11 cellular contexts compared by ENCODE assay signal in the genomic region with DNA sequence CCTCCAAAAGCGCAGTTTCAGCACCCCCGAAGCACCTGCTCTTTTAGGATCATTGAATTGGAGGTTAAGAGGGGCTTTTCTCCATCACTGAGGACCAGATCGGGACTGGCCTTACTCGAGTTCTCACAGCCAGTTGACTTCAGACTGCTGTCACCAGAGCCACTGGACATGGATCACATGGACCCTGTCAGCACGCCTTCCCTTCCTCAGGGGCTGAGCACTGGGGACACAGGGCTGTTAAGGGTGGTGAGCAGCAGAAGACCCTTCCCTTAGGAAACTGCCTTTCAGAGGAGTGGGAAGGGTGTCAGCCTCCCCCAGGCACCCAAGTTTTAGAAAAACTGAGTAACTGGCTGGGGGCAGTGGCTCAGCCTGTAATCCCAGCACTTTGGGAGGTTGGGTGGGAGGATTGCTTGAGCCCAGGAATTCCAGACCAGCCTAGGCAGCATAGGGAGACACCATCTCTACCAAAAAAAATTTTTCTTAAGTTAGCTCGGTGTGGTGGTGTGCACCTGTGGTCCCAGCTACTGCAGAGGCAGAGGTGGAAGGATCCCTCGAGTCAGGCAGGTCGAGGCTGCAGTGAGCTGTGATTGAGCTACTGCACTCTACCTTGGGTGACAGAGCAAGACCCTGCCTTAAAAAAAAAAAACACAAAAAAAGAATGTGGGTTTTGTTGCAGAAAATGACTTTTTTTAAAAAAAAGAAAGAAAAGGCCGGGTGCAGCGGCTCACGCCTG. TPM values are rescaled to one million over a fixed set of nuclear protein-coding genes. Genes with fewer than 3 reads are reported as not detected.
DNase-seq lines count a peak whose midpoint lies in the region; ATAC-seq and TF ChIP-seq lines count a peak whose summit lies in the region.
"Had no signal": no experiment of that assay in that cellular context is flagged by ENCODE, and none has a peak within 500 bp of the region (broad histone marks: within the 10 kb centered on the region; RNA-seq: fewer than 3 reads in every experiment).

No MANE protein-coding gene starts in this region.

- DNase-seq in left ventricle myocardium inferior (no peak), Right ventricle myocardium superior (no peak), ascending aorta (ENCODE audit: low spot score in 2 of 2) (no peak), vagina (ENCODE audit: extremely low spot score in 2 of 2) (no peak), ACHN (no peak)
- no peak for DNase-seq in central memory CD4-positive, alpha-beta T cell
- DNase-seq: effector memory CD4-positive, alpha-beta T cell; kidney glomerular epithelial cell had no signal

- peak overlapping the region; percentile 92 for H3K27ac ChIP-seq in left ventricle myocardium inferior (replicated peaks)
- H3K27ac ChIP-seq in ascending aorta: no peak overlapping the region
- peak overlapping the region; percentile 65 for H3K27ac ChIP-seq in vagina

- H3K27me3 ChIP-seq in left ventricle myocardium inferior (ENCODE audit: low read depth): no peaks in the 10 kb centered on the region
- H3K27me3 ChIP-seq in ascending aorta: no peaks in the 10 kb centered on the region
- H3K27me3 ChIP-seq in vagina: no peaks in the 10 kb centered on the region

- no peaks in the 10 kb centered on the region for H3K36me3 Mint-ChIP-seq in nephron (ENCODE audit: low read depth)

- no peak overlapping the region for H3K27ac Mint-ChIP-seq in nephron

- H3K4me1 ChIP-seq in left ventricle myocardium inferior (peaks cover 55% of the 10 kb centered on the region), ascending aorta (peaks cover 0 to 3% of the 10 kb centered on the region in 2 donors), vagina (peaks cover 42% of the 10 kb centered on the region)

- H3K4me3 ChIP-seq in left ventricle myocardium inferior (peak overlapping the region; percentile 70), ascending aorta (peak overlapping the region; percentile 40 to 59), vagina (peak overlapping the region; percentile 50 to 52)

- TF ChIP-seq CTCF in left ventricle myocardium inferior (IDR thresholded peaks at IDR 0.05; ENCODE audit: borderline replicate concordance) (no peak), ascending aorta (IDR thresholded peaks at IDR 0.05) (no peak), nephron (IDR thresholded peaks at IDR 0.05; ENCODE audit: unreplicated experiment in 3 of 3) (no peak), vagina (IDR thresholded peaks at IDR 0.05) (no peak)

- H3K9me3 ChIP-seq in left ventricle myocardium inferior (replicated peaks) (no peaks in the 10 kb centered on the region), ascending aorta (no peaks in the 10 kb centered on the region), vagina (no peaks in the 10 kb centered on the region)

- intact Hi-C loops in left ventricle myocardium inferior (cut with micrococcal nuclease): no loop called here
- intact Hi-C loops in Right ventricle myocardium superior (cut with DNase I): no loop called here
- intact Hi-C loops in ascending aorta (cut with DNase I): no loop called here
- intact Hi-C loops in vagina (cut with DNase I): no loop called here

- ATAC-seq in Right ventricle myocardium superior (ENCODE audit: poor library complexity): no peak
- ATAC-seq in GM21737 (IDR thresholded peaks at IDR 0.05; ENCODE audit: unreplicated experiment): no peak

- H3K36me3 ChIP-seq in left ventricle myocardium inferior (no peaks in the 10 kb centered on the region), ascending aorta (no peaks in the 10 kb centered on the region), vagina (no peaks in the 10 kb centered on the region)

- no peaks in the 10 kb centered on the region for H3K9me3 Mint-ChIP-seq in nephron

- in situ Hi-C loops in ACHN (cut with HindIII; ENCODE audit: low pct_ligation_motif_present, low pct_unique_long_range_greater_than_20kb, low sequenced_read_pairs): no loop called here

- peaks cover 10% of the 10 kb centered on the region for H3K4me1 Mint-ChIP-seq in nephron

- peak overlapping the region; percentile 69 to 74 (median 70) for H3K4me3 Mint-ChIP-seq in nephron

- H3K27me3 Mint-ChIP-seq in nephron (ENCODE audit: low read depth): peaks cover 31% of the 10 kb centered on the region

- TF ChIP-seq POLR2A in vagina (IDR thresholded peaks at IDR 0.05): no peak

RNA-seq across cellular contexts. Expression of gene FGR, which starts 0.6 kb away (rescaled TPM):
- 3.5 TPM for total RNA-seq in left ventricle myocardium inferior
- total RNA-seq in Right ventricle myocardium superior: 3.7 TPM
- 10.4 TPM for total RNA-seq in ascending aorta
- 18.4 TPM for total RNA-seq in vagina
- total RNA-seq: HT-29 had no signal

RNA-seq across cellular contexts. Expression of gene AHDC1, which starts 31.6 kb away (rescaled TPM):
- total RNA-seq in left ventricle myocardium inferior (40.1 TPM), Right ventricle myocardium superior (47.4 TPM), ascending aorta (205 TPM), vagina (62.4 TPM)

RNA-seq across cellular contexts. Expression of gene IFI6, which starts 36.4 kb away (rescaled TPM):
- total RNA-seq in left ventricle myocardium inferior (39.2 TPM), Right ventricle myocardium superior (29.2 TPM), ascending aorta (238 TPM), vagina (28.2 TPM)

Comparison
In these comparisons a context has a peak if more than half of its experiments do, and no peak if none do; other contexts are left out.
1. H3K27ac ChIP-seq: peak in left ventricle myocardium inferior (single experiment) and vagina (single experiment); none in ascending aorta (0 of 2).
2. Peak in every context shown above with its lines, with median percentiles within 50 percentile points of each other: H3K4me3 ChIP-seq.